1 cellular context compared by ENCODE assay signal in the genomic region with DNA sequence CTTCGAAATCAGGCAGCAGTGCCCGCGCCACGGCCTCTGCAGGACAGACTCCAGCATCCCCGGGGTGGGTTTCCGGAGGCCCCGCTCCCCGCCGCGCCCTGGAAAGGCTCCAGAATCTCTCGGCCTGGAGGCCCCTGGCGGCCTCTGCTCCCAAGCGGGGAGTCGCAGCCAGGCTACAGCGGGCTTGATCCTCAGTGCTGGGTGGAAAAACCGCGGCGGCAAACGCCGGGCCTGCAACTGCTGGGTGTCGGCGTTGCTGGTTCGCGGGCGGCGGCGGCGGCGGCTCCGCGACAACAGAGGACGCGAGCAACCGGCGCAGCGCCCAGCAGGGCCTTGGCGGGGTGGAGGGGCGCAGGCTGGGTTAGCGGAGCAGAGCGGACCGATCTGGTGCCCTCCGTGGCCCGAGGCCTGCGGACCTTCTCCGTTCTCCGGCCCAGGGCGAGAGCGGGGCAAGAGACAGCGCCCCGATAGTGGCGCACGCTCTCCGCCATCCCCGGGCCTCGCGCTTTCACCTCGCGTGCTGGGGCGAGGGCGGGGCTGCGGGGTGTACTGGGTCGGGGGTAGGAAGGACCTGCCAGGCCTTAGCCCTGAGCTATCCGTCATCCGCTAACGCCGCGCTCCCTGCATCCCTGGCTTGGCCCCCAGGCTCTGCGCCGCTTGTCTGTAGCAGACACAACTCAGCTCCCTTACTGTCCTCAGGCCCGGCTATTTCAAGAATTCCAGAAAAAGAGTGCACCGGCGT.
TF ChIP-seq lines count a peak whose summit lies in the region.

No MANE protein-coding gene starts in this region.

TF ChIP-seq in GM12878, 131 proteins besides CTCF, POLR2A, EP300 and RAD21 (continues in another document):
- TF ChIP-seq NFYA (IDR thresholded peaks at IDR 0.05; ENCODE audit: borderline replicate concordance, low read depth, low read length) (no peak), ZNF207 (IDR thresholded peaks at IDR 0.05; ENCODE audit: borderline replicate concordance) (no peak; the same call in 1 of the 2 replicates), TCF3 (IDR thresholded peaks at IDR 0.05; ENCODE audit: borderline replicate concordance, insufficient read depth, low read depth, low read length) (no peak), TARDBP (IDR thresholded peaks at IDR 0.05; ENCODE audit: borderline replicate concordance) (no peak; the same call in 1 of the 2 replicates), IKZF2 (IDR thresholded peaks at IDR 0.05) (peak in 1 of 2 experiments; percentile 14; a peak in 2 of 4 replicates), GATAD2B (conservative IDR thresholded peaks at IDR 0.05; ENCODE audit: low read depth) (peak; percentile 86), YBX1 (IDR thresholded peaks at IDR 0.05) (no peak), ESRRA (IDR thresholded peaks at IDR 0.05; ENCODE audit: low read length) (no peak), CEBPB (IDR thresholded peaks at IDR 0.05; ENCODE audit: borderline replicate concordance in 1 of 2, low read depth in 2 of 2, low read length in 2 of 2) (no peak), SRF (IDR thresholded peaks at IDR 0.05; ENCODE audit: low read depth in 2 of 2, low read length in 2 of 2) (no peak), ZNF384 (IDR thresholded peaks at IDR 0.05; ENCODE audit: borderline replicate concordance, low read depth, low read length) (no peak), E2F4 (IDR thresholded peaks at IDR 0.05; ENCODE audit: low read depth, low read length) (no peak), JUND (IDR thresholded peaks at IDR 0.05; ENCODE audit: low read depth, low read length) (no peak), NR2F1 (conservative IDR thresholded peaks at IDR 0.05) (peak; percentile 69; the same call in 1 of the 2 replicates), SUZ12 (IDR thresholded peaks at IDR 0.05; ENCODE audit: unreplicated experiment) (no peak), BCL11A (IDR thresholded peaks at IDR 0.05; ENCODE audit: low read depth, low read length) (no peak), SMC3 (IDR thresholded peaks at IDR 0.05; ENCODE audit: borderline replicate concordance, low read length) (no peak), NRF1 (conservative IDR thresholded peaks at IDR 0.05; ENCODE audit: low read depth, low read length) (no peak), MTA3 (IDR thresholded peaks at IDR 0.05; ENCODE audit: borderline replicate concordance, low read length) (no peak), RFX5 (IDR thresholded peaks at IDR 0.05; ENCODE audit: low read depth, low read length) (no peak), GABPA (IDR thresholded peaks at IDR 0.05; ENCODE audit: low read depth) (no peak), ZBED1 (IDR thresholded peaks at IDR 0.05; ENCODE audit: borderline replicate concordance) (no peak), TAF1 (IDR thresholded peaks at IDR 0.05; ENCODE audit: borderline replicate concordance, low read depth, low read length) (no peak), KLF5 (IDR thresholded peaks at IDR 0.05; ENCODE audit: partially characterized antibody) (no peak), ZSCAN29 (IDR thresholded peaks at IDR 0.05) (no peak), BHLHE40 (IDR thresholded peaks at IDR 0.05; ENCODE audit: borderline replicate concordance in 1 of 2, low read depth in 2 of 2, low read length in 1 of 2) (peak; percentile 82 to 95), TBL1XR1 (IDR thresholded peaks at IDR 0.05; ENCODE audit: low read depth, low read length) (no peak), HDAC6 (IDR thresholded peaks at IDR 0.05; ENCODE audit: unreplicated experiment) (no peak), ETV6 (conservative IDR thresholded peaks at IDR 0.05 in 1 of 2, IDR thresholded peaks at IDR 0.05 in 1 of 2; ENCODE audit: borderline replicate concordance in 1 of 2, low read depth in 1 of 2) (no peak), PML (IDR thresholded peaks at IDR 0.05; ENCODE audit: low read length) (no peak), SREBF2 (IDR thresholded peaks at IDR 0.05; ENCODE audit: low read length) (no peak), RELA (IDR thresholded peaks at IDR 0.05; ENCODE audit: borderline replicate concordance, partially characterized antibody) (peak; percentile 8), MXI1 (IDR thresholded peaks at IDR 0.05; ENCODE audit: low read depth, low read length) (no peak), IRF3 (IDR thresholded peaks at IDR 0.05) (no peak), TCF12 (IDR thresholded peaks at IDR 0.05; ENCODE audit: low read depth, low read length) (no peak), NR2C1 (IDR thresholded peaks at IDR 0.05) (no peak), NBN (IDR thresholded peaks at IDR 0.05) (no peak), YY1 (IDR thresholded peaks at IDR 0.05; ENCODE audit: low read depth, low read length) (peak; percentile 85), SMAD1 (IDR thresholded peaks at IDR 0.05; ENCODE audit: low read depth, partially characterized antibody) (no peak), EGR1 (IDR thresholded peaks at IDR 0.05; ENCODE audit: borderline replicate concordance in 1 of 2, low read depth in 2 of 2, low read length in 2 of 2) (no peak), SIX5 (IDR thresholded peaks at IDR 0.05; ENCODE audit: low read depth, low read length, severe bottlenecking) (no peak), ASH2L (IDR thresholded peaks at IDR 0.05; ENCODE audit: borderline replicate concordance, low read depth) (peak; percentile 92; the same call in 1 of the 2 replicates)
- TF ChIP-seq, protein P1, sequence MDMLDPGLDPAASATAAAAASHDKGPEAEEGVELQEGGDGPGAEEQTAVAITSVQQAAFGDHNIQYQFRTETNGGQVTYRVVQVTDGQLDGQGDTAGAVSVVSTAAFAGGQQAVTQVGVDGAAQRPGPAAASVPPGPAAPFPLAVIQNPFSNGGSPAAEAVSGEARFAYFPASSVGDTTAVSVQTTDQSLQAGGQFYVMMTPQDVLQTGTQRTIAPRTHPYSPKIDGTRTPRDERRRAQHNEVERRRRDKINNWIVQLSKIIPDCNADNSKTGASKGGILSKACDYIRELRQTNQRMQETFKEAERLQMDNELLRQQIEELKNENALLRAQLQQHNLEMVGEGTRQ (IDR thresholded peaks at IDR 0.05; ENCODE audit: borderline replicate concordance, low read depth, low read length): no peak
- TF ChIP-seq, protein P2, sequence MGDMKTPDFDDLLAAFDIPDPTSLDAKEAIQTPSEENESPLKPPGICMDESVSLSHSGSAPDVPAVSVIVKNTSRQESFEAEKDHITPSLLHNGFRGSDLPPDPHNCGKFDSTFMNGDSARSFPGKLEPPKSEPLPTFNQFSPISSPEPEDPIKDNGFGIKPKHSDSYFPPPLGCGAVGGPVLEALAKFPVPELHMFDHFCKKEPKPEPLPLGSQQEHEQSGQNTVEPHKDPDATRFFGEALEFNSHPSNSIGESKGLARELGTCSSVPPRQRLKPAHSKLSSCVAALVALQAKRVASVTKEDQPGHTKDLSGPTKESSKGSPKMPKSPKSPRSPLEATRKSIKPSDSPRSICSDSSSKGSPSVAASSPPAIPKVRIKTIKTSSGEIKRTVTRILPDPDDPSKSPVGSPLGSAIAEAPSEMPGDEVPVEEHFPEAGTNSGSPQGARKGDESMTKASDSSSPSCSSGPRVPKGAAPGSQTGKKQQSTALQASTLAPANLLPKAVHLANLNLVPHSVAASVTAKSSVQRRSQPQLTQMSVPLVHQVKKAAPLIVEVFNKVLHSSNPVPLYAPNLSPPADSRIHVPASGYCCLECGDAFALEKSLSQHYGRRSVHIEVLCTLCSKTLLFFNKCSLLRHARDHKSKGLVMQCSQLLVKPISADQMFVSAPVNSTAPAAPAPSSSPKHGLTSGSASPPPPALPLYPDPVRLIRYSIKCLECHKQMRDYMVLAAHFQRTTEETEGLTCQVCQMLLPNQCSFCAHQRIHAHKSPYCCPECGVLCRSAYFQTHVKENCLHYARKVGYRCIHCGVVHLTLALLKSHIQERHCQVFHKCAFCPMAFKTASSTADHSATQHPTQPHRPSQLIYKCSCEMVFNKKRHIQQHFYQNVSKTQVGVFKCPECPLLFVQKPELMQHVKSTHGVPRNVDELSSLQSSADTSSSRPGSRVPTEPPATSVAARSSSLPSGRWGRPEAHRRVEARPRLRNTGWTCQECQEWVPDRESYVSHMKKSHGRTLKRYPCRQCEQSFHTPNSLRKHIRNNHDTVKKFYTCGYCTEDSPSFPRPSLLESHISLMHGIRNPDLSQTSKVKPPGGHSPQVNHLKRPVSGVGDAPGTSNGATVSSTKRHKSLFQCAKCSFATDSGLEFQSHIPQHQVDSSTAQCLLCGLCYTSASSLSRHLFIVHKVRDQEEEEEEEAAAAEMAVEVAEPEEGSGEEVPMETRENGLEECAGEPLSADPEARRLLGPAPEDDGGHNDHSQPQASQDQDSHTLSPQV (IDR thresholded peaks at IDR 0.05): no peak
- TF ChIP-seq, protein P3, sequence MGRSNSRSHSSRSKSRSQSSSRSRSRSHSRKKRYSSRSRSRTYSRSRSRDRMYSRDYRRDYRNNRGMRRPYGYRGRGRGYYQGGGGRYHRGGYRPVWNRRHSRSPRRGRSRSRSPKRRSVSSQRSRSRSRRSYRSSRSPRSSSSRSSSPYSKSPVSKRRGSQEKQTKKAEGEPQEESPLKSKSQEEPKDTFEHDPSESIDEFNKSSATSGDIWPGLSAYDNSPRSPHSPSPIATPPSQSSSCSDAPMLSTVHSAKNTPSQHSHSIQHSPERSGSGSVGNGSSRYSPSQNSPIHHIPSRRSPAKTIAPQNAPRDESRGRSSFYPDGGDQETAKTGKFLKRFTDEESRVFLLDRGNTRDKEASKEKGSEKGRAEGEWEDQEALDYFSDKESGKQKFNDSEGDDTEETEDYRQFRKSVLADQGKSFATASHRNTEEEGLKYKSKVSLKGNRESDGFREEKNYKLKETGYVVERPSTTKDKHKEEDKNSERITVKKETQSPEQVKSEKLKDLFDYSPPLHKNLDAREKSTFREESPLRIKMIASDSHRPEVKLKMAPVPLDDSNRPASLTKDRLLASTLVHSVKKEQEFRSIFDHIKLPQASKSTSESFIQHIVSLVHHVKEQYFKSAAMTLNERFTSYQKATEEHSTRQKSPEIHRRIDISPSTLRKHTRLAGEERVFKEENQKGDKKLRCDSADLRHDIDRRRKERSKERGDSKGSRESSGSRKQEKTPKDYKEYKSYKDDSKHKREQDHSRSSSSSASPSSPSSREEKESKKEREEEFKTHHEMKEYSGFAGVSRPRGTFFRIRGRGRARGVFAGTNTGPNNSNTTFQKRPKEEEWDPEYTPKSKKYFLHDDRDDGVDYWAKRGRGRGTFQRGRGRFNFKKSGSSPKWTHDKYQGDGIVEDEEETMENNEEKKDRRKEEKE (IDR thresholded peaks at IDR 0.05): no peak
- TF ChIP-seq, protein P4, sequence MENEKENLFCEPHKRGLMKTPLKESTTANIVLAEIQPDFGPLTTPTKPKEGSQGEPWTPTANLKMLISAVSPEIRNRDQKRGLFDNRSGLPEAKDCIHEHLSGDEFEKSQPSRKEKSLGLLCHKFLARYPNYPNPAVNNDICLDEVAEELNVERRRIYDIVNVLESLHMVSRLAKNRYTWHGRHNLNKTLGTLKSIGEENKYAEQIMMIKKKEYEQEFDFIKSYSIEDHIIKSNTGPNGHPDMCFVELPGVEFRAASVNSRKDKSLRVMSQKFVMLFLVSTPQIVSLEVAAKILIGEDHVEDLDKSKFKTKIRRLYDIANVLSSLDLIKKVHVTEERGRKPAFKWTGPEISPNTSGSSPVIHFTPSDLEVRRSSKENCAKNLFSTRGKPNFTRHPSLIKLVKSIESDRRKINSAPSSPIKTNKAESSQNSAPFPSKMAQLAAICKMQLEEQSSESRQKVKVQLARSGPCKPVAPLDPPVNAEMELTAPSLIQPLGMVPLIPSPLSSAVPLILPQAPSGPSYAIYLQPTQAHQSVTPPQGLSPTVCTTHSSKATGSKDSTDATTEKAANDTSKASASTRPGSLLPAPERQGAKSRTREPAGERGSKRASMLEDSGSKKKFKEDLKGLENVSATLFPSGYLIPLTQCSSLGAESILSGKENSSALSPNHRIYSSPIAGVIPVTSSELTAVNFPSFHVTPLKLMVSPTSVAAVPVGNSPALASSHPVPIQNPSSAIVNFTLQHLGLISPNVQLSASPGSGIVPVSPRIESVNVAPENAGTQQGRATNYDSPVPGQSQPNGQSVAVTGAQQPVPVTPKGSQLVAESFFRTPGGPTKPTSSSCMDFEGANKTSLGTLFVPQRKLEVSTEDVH (IDR thresholded peaks at IDR 0.05; ENCODE audit: low read depth, partially characterized antibody): no peak
- TF ChIP-seq, protein P5, sequence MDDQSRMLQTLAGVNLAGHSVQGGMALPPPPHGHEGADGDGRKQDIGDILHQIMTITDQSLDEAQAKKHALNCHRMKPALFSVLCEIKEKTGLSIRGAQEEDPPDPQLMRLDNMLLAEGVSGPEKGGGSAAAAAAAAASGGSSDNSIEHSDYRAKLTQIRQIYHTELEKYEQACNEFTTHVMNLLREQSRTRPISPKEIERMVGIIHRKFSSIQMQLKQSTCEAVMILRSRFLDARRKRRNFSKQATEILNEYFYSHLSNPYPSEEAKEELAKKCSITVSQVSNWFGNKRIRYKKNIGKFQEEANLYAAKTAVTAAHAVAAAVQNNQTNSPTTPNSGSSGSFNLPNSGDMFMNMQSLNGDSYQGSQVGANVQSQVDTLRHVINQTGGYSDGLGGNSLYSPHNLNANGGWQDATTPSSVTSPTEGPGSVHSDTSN (IDR thresholded peaks at IDR 0.05; ENCODE audit: insufficient replicate concordance, low read depth, low read length): peak; percentile 26
- TF ChIP-seq, protein P6, sequence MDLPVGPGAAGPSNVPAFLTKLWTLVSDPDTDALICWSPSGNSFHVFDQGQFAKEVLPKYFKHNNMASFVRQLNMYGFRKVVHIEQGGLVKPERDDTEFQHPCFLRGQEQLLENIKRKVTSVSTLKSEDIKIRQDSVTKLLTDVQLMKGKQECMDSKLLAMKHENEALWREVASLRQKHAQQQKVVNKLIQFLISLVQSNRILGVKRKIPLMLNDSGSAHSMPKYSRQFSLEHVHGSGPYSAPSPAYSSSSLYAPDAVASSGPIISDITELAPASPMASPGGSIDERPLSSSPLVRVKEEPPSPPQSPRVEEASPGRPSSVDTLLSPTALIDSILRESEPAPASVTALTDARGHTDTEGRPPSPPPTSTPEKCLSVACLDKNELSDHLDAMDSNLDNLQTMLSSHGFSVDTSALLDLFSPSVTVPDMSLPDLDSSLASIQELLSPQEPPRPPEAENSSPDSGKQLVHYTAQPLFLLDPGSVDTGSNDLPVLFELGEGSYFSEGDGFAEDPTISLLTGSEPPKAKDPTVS (IDR thresholded peaks at IDR 0.05; ENCODE audit: low read depth, low read length): no peak
